In the genomic region with DNA sequence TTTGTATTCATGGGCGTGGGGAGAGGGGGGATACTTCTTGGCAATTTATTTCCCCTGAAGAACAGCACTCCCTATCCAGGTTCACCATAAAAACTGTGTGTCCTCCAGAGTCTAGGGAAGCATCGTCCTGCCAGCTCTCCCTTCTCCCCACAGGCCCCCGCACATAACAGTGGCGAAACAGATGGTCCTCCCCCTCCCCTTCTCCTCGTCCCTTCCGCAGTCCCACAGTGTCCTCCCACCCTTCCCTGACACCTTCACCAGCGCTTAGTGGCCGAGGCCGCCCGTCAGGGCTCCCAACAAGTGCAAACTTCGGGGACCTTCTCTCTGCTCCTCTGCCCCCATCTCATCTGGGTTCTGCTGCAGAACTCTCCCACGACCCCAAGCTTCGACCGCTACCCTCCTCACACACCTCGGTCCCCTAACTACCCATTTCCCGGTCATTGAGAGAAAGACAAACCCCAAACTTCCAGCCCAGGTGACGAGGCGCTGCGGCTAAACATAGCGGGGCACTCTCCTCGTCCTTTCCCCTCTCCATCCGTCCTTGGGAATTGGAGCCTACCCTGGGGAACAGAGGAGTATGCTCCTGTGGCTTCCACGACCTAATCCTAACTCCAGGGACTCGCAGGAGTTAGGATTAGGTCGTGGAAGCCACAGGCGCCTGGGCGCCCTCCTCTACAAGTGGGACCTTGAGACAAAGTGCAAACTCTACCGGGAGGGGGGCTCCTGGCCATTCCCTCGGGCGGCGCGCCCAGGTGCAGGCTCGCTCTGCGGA, we compare ENCODE assay signal across 9 cellular contexts. TPM values are rescaled to one million over a fixed set of nuclear protein-coding genes. Genes with fewer than 3 reads are reported as not detected.
DNase-seq lines count a peak whose midpoint lies in the region; ATAC-seq and TF ChIP-seq lines count a peak whose summit lies in the region.
"Had no signal": no experiment of that assay in that cellular context is flagged by ENCODE, and none has a peak within 500 bp of the region (broad histone marks: within the 10 kb centered on the region; RNA-seq: fewer than 3 reads in every experiment).

No MANE protein-coding gene starts in this region.

- H3K27me3 Mint-ChIP-seq in activated naive CD4-positive, alpha-beta T cell treated with anti-CD3 and anti-CD28 coated beads for 36 hours (ENCODE audit: low read depth) = peaks cover 37% of the 10 kb centered on the region

- no peaks in the 10 kb centered on the region for H3K9me3 ChIP-seq in adipocyte (ENCODE audit: control insufficient read depth, low read length)
- no peaks in the 10 kb centered on the region for H3K9me3 ChIP-seq in liver (ENCODE audit: control insufficient read depth in 4 of 4, low read length in 3 of 4)
- H3K9me3 ChIP-seq in upper lobe of right lung = no peaks in the 10 kb centered on the region

- no peak for DNase-seq in activated naive CD4-positive, alpha-beta T cell treated with anti-CD3 and anti-CD28 coated beads for 36 hours
- no peak for DNase-seq in activated naive CD4-positive, alpha-beta T cell treated with Interleukin-2 at 50 U/mL for 16 hours
- DNase-seq in adipocyte (ENCODE audit: low read depth) (no peak), upper lobe of right lung (no peak), SIG-M5 treated with dmso at 0.1 percent for 504 hours (lab: John Stamatoyannopoulos, UW; ENCODE audit: unreplicated experiment) (no peak), NCI-H774 (lab: John Stamatoyannopoulos, UW) (no peak)

- no peak for TF ChIP-seq RAD21 in liver (IDR thresholded peaks at IDR 0.05)

- TF ChIP-seq CTCF in liver (IDR thresholded peaks at IDR 0.05; ENCODE audit: low read depth, low read length, missing input control) = no peak
- TF ChIP-seq CTCF in upper lobe of right lung (IDR thresholded peaks at IDR 0.05) = no peak

- H3K36me3 ChIP-seq in adipocyte (ENCODE audit: control insufficient read depth, insufficient read depth, low read length, severe bottlenecking) = no peaks in the 10 kb centered on the region
- H3K36me3 ChIP-seq in liver (ENCODE audit: control insufficient read depth in 4 of 4, insufficient read depth in 3 of 4, low read depth in 1 of 4, low read length in 3 of 4) = no peaks in the 10 kb centered on the region
- H3K36me3 ChIP-seq in upper lobe of right lung = no peaks in the 10 kb centered on the region

- H3K27ac ChIP-seq in liver (ENCODE audit: low read depth in 1 of 2, low read length in 2 of 2) = peak overlapping the region; percentile 43 to 47
- H3K27ac ChIP-seq in upper lobe of right lung = no peak overlapping the region

- no peaks in the 10 kb centered on the region for H3K9me3 Mint-ChIP-seq in activated naive CD4-positive, alpha-beta T cell treated with anti-CD3 and anti-CD28 coated beads for 36 hours

- H3K4me1 Mint-ChIP-seq in activated naive CD4-positive, alpha-beta T cell treated with anti-CD3 and anti-CD28 coated beads for 36 hours (ENCODE audit: low read depth) = peaks cover 12% of the 10 kb centered on the region

- intact Hi-C loops in activated naive CD4-positive, alpha-beta T cell treated with anti-CD3 and anti-CD28 coated beads for 36 hours (cut with micrococcal nuclease) = no loop called here
- intact Hi-C loops in upper lobe of right lung (cut with DNase I) = no loop called here

- no peak overlapping the region for H3K27ac Mint-ChIP-seq in activated naive CD4-positive, alpha-beta T cell treated with anti-CD3 and anti-CD28 coated beads for 36 hours

- ATAC-seq in upper lobe of right lung (peak; percentile 21), HG03095 (IDR thresholded peaks at IDR 0.05; ENCODE audit: unreplicated experiment) (no peak)

- H3K36me3 Mint-ChIP-seq in activated naive CD4-positive, alpha-beta T cell treated with anti-CD3 and anti-CD28 coated beads for 36 hours (ENCODE audit: low read depth) = no peaks in the 10 kb centered on the region

- WGBS in liver = 2% methylated on average over 34 of the region's 34 CpGs

- H3K9ac ChIP-seq in adipocyte (ENCODE audit: low read length) (no peak overlapping the region), liver (ENCODE audit: low read depth in 1 of 2, low read length in 2 of 2) (peak overlapping the region; percentile 8 to 36)

- H3K27me3 ChIP-seq in adipocyte (replicated peaks; ENCODE audit: control insufficient read depth, insufficient read depth, low read length) (peaks cover 15% of the 10 kb centered on the region), liver (ENCODE audit: control insufficient read depth in 4 of 4, insufficient read depth in 4 of 4, low read length in 3 of 4) (no peaks in the 10 kb centered on the region), upper lobe of right lung (peaks cover 10% of the 10 kb centered on the region)

- H3K4me3 Mint-ChIP-seq in activated naive CD4-positive, alpha-beta T cell treated with anti-CD3 and anti-CD28 coated beads for 36 hours = peak overlapping the region; percentile 19

- peaks cover 3% of the 10 kb centered on the region for H3K4me1 ChIP-seq in adipocyte (ENCODE audit: control insufficient read depth, insufficient read depth, low read length)
- peaks cover 0 to 18% (median 10%) of the 10 kb centered on the region in 4 donors for H3K4me1 ChIP-seq in liver (ENCODE audit: control insufficient read depth in 4 of 4, insufficient read depth in 4 of 4, low read length in 3 of 4)
- no peaks in the 10 kb centered on the region for H3K4me1 ChIP-seq in upper lobe of right lung

- peak overlapping the region; percentile 83 for H3K4me3 ChIP-seq in adipocyte (ENCODE audit: low read length)
- H3K4me3 ChIP-seq in liver (ENCODE audit: low read depth in 1 of 3, low read length in 3 of 3) = peak overlapping the region; percentile 50 to 92 (median 64)
- H3K4me3 ChIP-seq in upper lobe of right lung = peak overlapping the region; percentile 43

- CTCF ChIA-PET in activated naive CD4-positive, alpha-beta T cell treated with anti-CD3 and anti-CD28 coated beads for 36 hours (lab: Charles Lee) = no interaction called here

TF ChIP-seq in liver, 16 proteins besides CTCF, POLR2A, EP300 and RAD21:
- TF ChIP-seq RXRA (IDR thresholded peaks at IDR 0.05) = no peak
- peak; percentile 16 to 56 for TF ChIP-seq HNF4A (conservative IDR thresholded peaks at IDR 0.05)

RNA-seq across cellular contexts. Expression of a gene that starts 1.0 kb away (rescaled TPM):
- total RNA-seq in activated naive CD4-positive, alpha-beta T cell treated with anti-CD3 and anti-CD28 coated beads for 36 hours = not detected
- 1 to 10 TPM; 3.2 to 4.7 TPM for total RNA-seq in liver
- polyA plus RNA-seq in liver = 1 to 10 TPM; 3.0 to 7.2 TPM
- total RNA-seq in upper lobe of right lung = 62.3 TPM
- total RNA-seq: activated CD8-positive, alpha-beta memory T cell treated with anti-CD3 and anti-CD28 coated beads for 36 hours had no signal

Comparison
In these comparisons a context has a peak if more than half of its experiments do, and no peak if none do; other contexts are left out.
1. RNA of a gene that starts 1.0 kb away (total RNA-seq): 62.3 TPM in upper lobe of right lung (single experiment); 3.2 to 4.7 TPM in liver and not detected in activated naive CD4-positive, alpha-beta T cell treated with anti-CD3 and anti-CD28 coated beads for 36 hours; every median in the first group is over 10 times any median in the second.
2. Peak in every context shown above with its lines, with median percentiles within 50 percentile points of each other: H3K4me3 ChIP-seq.